8 cellular contexts compared by ENCODE assay signal in the genomic region with DNA sequence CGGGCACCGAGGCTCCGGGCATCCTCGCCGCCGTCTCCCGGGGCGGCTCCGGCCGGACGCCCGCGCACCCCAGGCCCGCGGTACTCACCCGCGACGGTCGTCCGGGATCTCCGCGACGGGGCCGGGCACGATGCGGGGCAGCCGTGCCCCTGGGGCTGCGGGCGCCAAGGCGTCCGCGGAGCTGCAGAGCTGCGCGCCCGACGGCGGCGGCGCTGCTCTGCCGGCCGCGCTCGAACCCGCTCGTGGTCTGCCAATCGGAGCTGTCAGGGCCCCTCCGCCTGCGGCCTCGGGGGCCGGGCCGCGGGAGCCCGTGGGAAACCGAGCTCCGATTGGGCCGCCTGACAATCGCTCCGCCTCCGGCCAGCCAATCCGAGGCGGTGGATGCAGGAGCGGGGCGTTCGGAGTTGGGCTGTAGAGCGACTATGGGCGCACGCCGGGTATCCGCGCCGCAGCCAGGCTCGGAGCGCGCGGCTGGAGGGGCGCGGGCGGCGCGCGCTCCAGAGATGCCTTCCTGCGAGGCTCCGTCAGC.
DNase-seq lines count a peak whose midpoint lies in the region; ATAC-seq and TF ChIP-seq lines count a peak whose summit lies in the region.

No MANE protein-coding gene starts in this region.

- no peak overlapping the region for H3K27ac Mint-ChIP-seq in T-helper 2 cell treated with Interferon-gamma antibody and Interleukin-4, amounts not matched to agents 5 μg/mL and 100 μg/mL, for 36 hours

- no peaks in the 10 kb centered on the region for H3K36me3 ChIP-seq in gastrocnemius medialis

- H3K27me3 Mint-ChIP-seq in T-helper 2 cell treated with Interferon-gamma antibody and Interleukin-4, amounts not matched to agents 5 μg/mL and 100 μg/mL, for 36 hours (ENCODE audit: low read depth): peaks cover 49% of the 10 kb centered on the region

- intact Hi-C loops in gastrocnemius medialis (cut with DNase I; ENCODE audit: low total_unique reads): no loop called here

- no peak for TF ChIP-seq CTCF in HFF-Myc (IDR thresholded peaks at IDR 0.05; ENCODE audit: low read depth, low read length, missing control alignments)
- TF ChIP-seq CTCF in gastrocnemius medialis (IDR thresholded peaks at IDR 0.05 in 4 of 5, conservative IDR thresholded peaks at IDR 0.05 in 1 of 5): no peak

- no peaks in the 10 kb centered on the region for H3K9me3 Mint-ChIP-seq in T-helper 2 cell treated with Interferon-gamma antibody and Interleukin-4, amounts not matched to agents 5 μg/mL and 100 μg/mL, for 36 hours

- in situ Hi-C loops in gastrocnemius medialis (cut with MboI; ENCODE audit: low sequenced_read_pairs in 4 of 4): no loop called here

- H3K4me3 Mint-ChIP-seq in T-helper 2 cell treated with Interferon-gamma antibody and Interleukin-4, amounts not matched to agents 5 μg/mL and 100 μg/mL, for 36 hours: no peak overlapping the region

- H3K9me3 ChIP-seq in gastrocnemius medialis: no peaks in the 10 kb centered on the region

- H3K4me1 ChIP-seq in gastrocnemius medialis: peaks cover 0 to 6% of the 10 kb centered on the region in 2 donors

- H3K4me3 ChIP-seq in HFF-Myc (replicated peaks; ENCODE audit: low read depth, low read length): peak overlapping the region; percentile 25
- H3K4me3 ChIP-seq in gastrocnemius medialis: peak overlapping the region; percentile 27 to 55 (median 46)

- no peak overlapping the region for H3K27ac ChIP-seq in gastrocnemius medialis

- H3K27me3 ChIP-seq in gastrocnemius medialis: peaks cover 43 to 47% (median 43%) of the 10 kb centered on the region in 3 donors

- ATAC-seq in gastrocnemius medialis: peak; percentile 55 to 77

- peak; percentile 1 for DNase-seq in GM04504 (ENCODE audit: low read depth)
- peak; percentile 29 for DNase-seq in HFF-Myc (ENCODE audit: extremely low read depth, low read depth)
- peak; percentile 97 for DNase-seq in NCI-H1105 (lab: John Stamatoyannopoulos, UW)
- peak; percentile 92 for DNase-seq in T-helper 2 cell treated with Interferon-gamma antibody and Interleukin-4, amounts not matched to agents 5 μg/mL and 100 μg/mL, for 36 hours (ENCODE audit: low spot score)
- DNase-seq in astrocyte of the hippocampus (ENCODE audit: low read depth, low spot score): peak; percentile 99
- DNase-seq in hypothalamus (lab: John Stamatoyannopoulos, UW): peak; percentile 72 to 98 (median 93)
- DNase-seq in gastrocnemius medialis: peak; percentile 21 to 40
- no peak for DNase-seq in OCI-M2 (lab: John Stamatoyannopoulos, UW; ENCODE audit: unreplicated experiment)

- H3K36me3 Mint-ChIP-seq in T-helper 2 cell treated with Interferon-gamma antibody and Interleukin-4, amounts not matched to agents 5 μg/mL and 100 μg/mL, for 36 hours (ENCODE audit: low read depth): peaks cover 1% of the 10 kb centered on the region

- peaks cover 39% of the 10 kb centered on the region for H3K4me1 Mint-ChIP-seq in T-helper 2 cell treated with Interferon-gamma antibody and Interleukin-4, amounts not matched to agents 5 μg/mL and 100 μg/mL, for 36 hours (ENCODE audit: low read depth)

- no peak for TF ChIP-seq POLR2A in gastrocnemius medialis (IDR thresholded peaks at IDR 0.05)
